19 cellular contexts compared by ENCODE assay signal in the genomic region with DNA sequence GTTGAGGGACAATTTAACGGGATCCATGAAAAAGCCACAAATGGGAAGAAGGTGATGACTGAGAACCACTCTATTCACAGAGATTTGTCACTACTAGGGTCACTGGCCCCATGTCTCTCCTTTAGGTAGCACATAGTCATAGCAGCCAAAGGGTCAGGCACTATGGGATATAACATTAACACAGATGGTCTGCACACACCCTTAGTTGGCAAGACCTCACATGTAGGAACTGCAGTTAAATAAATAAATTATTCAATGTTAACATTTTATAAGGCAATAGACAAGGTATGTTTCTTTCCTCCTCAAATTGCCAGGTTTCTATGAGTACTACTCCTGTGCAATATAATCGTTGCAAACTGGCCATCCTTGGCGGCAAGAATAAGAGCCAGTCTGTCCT. TPM values are rescaled to one million over a fixed set of nuclear protein-coding genes. Genes with fewer than 3 reads are reported as not detected.
DNase-seq lines count a peak whose midpoint lies in the region; ATAC-seq, FAIRE-seq and TF ChIP-seq lines count a peak whose summit lies in the region.
"Had no signal": no experiment of that assay in that cellular context is flagged by ENCODE, and none has a peak within 500 bp of the region (broad histone marks: within the 10 kb centered on the region; RNA-seq: fewer than 3 reads in every experiment).

No MANE protein-coding gene starts in this region.

- H3K27ac Mint-ChIP-seq in naive B cell = peak overlapping the region in 4 of 6 donors; percentile 16 to 88 (median 74)
- H3K27ac Mint-ChIP-seq in activated CD4-positive, alpha-beta T cell treated with anti-CD3 and anti-CD28 coated beads, Interleukin-2, amount 10 ng/mL, durations not matched to agents 24 days and 14 days = no peak overlapping the region

- TF ChIP-seq POLR2A in K562 (conservative IDR thresholded peaks at IDR 0.05) = no peak

- in situ Hi-C loops in K562 (cut with MboI) = loop anchor here (10.0 kb wide), 1 partner anchor 744 kb away; no protein-coding TSS in a partner anchor

- H4K20me1 ChIP-seq in K562 (replicated peaks; ENCODE audit: control insufficient read depth, insufficient read depth, low read length) = no peaks in the 10 kb centered on the region
- H4K20me1 ChIP-seq: BLaER1 had no signal

- H2AFZ ChIP-seq in K562 (ENCODE audit: low read depth, low read length) = no peak overlapping the region
- H2AFZ ChIP-seq in neuronal stem cell (ENCODE audit: low read length) = no peak overlapping the region
- H2AFZ ChIP-seq: GM23248 had no signal

- no peak overlapping the region for H2BK15ac ChIP-seq in neuronal stem cell (ENCODE audit: low read length)

- intact Hi-C loops in K562 (cut with micrococcal nuclease) = no loop called here
- intact Hi-C loops in activated CD4-positive, alpha-beta T cell treated with anti-CD3 and anti-CD28 coated beads, Interleukin-2, amount 10 ng/mL, durations not matched to agents 24 days and 14 days (cut with micrococcal nuclease) = no loop called here

- peaks cover 55 to 77% (median 75%) of the 10 kb centered on the region in 3 donors for H3K4me1 Mint-ChIP-seq in naive B cell
- H3K4me1 Mint-ChIP-seq in activated CD4-positive, alpha-beta T cell treated with anti-CD3 and anti-CD28 coated beads, Interleukin-2, amount 10 ng/mL, durations not matched to agents 24 days and 14 days = peaks cover 2% of the 10 kb centered on the region

- TF ChIP-seq CTCF in K562 (IDR thresholded peaks at IDR 0.05 in 2 of 3, conservative IDR thresholded peaks at IDR 0.05 in 1 of 3; ENCODE audit: insufficient read depth in 2 of 3, low read depth in 1 of 3, low read length in 3 of 3) (no peak), foreskin keratinocyte (conservative IDR thresholded peaks at IDR 0.05) (no peak)

- H2BK12ac ChIP-seq in neuronal stem cell (ENCODE audit: low read length) = no peak overlapping the region

- TF ChIP-seq EP300 in K562 (IDR thresholded peaks at IDR 0.05; ENCODE audit: low read length) = no peak

- DNase-seq in K562 (ENCODE audit: extremely low read depth in 1 of 4, low spot score in 3 of 4) (no peak), foreskin keratinocyte (no peak), naive B cell (no peak), neuronal stem cell (ENCODE audit: low spot score) (no peak), NCI-H748 (lab: John Stamatoyannopoulos, UW; ENCODE audit: unreplicated experiment) (no peak), NCI-H2107 treated with DMSO at 0.1 percent for 48 hours (lab: John Stamatoyannopoulos, UW; ENCODE audit: unreplicated experiment) (no peak)
- no peak for DNase-seq in activated CD4-positive, alpha-beta T cell treated with anti-CD3 and anti-CD28 coated beads, Interleukin-2, amount 10 ng/mL, durations not matched to agents 24 days and 14 days
- DNase-seq: Caco-2; CD8-positive, alpha-beta memory T cell; DMS79; GM23248 had no signal

- no TSS peak for BruUV-seq in K562 (replicated peaks; lab: Mats Ljungman, UMichigan)

- no peak overlapping the region for H3K23ac ChIP-seq in neuronal stem cell (ENCODE audit: low read depth, low read length, poor library complexity)

- no peaks in the 10 kb centered on the region for H3K36me3 ChIP-seq in K562 (ENCODE audit: control insufficient read depth, insufficient read depth, low read length)
- H3K36me3 ChIP-seq in neuronal stem cell (replicated peaks in 1 of 2; ENCODE audit: control insufficient read depth in 2 of 2, insufficient read depth in 2 of 2, low read length in 2 of 2) = peaks cover 0 to 1% of the 10 kb centered on the region in 2 donors
- H3K36me3 ChIP-seq: BLaER1 had no signal

- H3K27me3 ChIP-seq in K562 (ENCODE audit: control insufficient read depth in 2 of 2, insufficient read depth in 2 of 2, low read length in 2 of 2) = 0 out of 5 replicates have a peak, but pooled peaks cover 0 to 3% of the 10 kb centered on the region in 2 experiments
- H3K27me3 ChIP-seq in foreskin keratinocyte = no peaks in the 10 kb centered on the region
- H3K27me3 ChIP-seq in neuronal stem cell (ENCODE audit: control insufficient read depth in 3 of 3, insufficient read depth in 3 of 3, low read depth in 1 of 3, low read length in 3 of 3) = no peaks in the 10 kb centered on the region
- H3K27me3 ChIP-seq: BLaER1 had no signal

- H3K4me2 ChIP-seq in K562 (ENCODE audit: insufficient read depth, low read length) = no peak overlapping the region
- H3K4me2 ChIP-seq in neuronal stem cell (ENCODE audit: insufficient read depth, low read length, poor library complexity, severe bottlenecking) = no peak overlapping the region
- H3K4me2 ChIP-seq: BLaER1 had no signal

- no peak overlapping the region for H2BK5ac ChIP-seq in neuronal stem cell (ENCODE audit: low read length)

- H3K4me3 ChIP-seq in K562 = no peak overlapping the region
- H3K4me3 ChIP-seq in neuronal stem cell (ENCODE audit: low read length in 2 of 2) = no peak overlapping the region
- H3K4me3 ChIP-seq: BLaER1, GM12878, GM23248 had no signal

- no peak overlapping the region for H3K9ac ChIP-seq in K562 (ENCODE audit: insufficient read depth in 1 of 2, low read depth in 2 of 2, low read length in 2 of 2)
- no peak overlapping the region for H3K9ac ChIP-seq in neuronal stem cell (ENCODE audit: low read depth, low read length, poor library complexity)
- H3K9ac ChIP-seq: BLaER1, GM23248 had no signal

- H3K9me1 ChIP-seq in K562 (ENCODE audit: control insufficient read depth, insufficient read depth, low read length) = no peaks in the 10 kb centered on the region

- no peak overlapping the region for H2BK120ac ChIP-seq in neuronal stem cell (ENCODE audit: low read depth, low read length)

- CTCF ChIA-PET in K562 (lab: Yijun Ruan, JAX; ENCODE audit: low intra/inter-chr PET ratio) = no interaction called here

- no peak overlapping the region for H3K4ac ChIP-seq in neuronal stem cell (ENCODE audit: low read length)

- no peak for ATAC-seq in K562
- peak; percentile 23 for ATAC-seq in foreskin keratinocyte
- ATAC-seq in naive B cell (ENCODE audit: low read depth in 2 of 2) = peak in 1 of 2 donors; percentile 17
- ATAC-seq: GM12878, HCT116, HepG2 had no signal

- H3K9me3 Mint-ChIP-seq in naive B cell = no peaks in the 10 kb centered on the region
- no peaks in the 10 kb centered on the region for H3K9me3 Mint-ChIP-seq in activated CD4-positive, alpha-beta T cell treated with anti-CD3 and anti-CD28 coated beads, Interleukin-2, amount 10 ng/mL, durations not matched to agents 24 days and 14 days
- H3K9me3 Mint-ChIP-seq: CD8-positive, alpha-beta memory T cell had no signal

- H3K4me1 ChIP-seq in K562 (replicated peaks in 1 of 2; ENCODE audit: control insufficient read depth in 2 of 2, insufficient read depth in 2 of 2, low read length in 2 of 2) (no peaks in the 10 kb centered on the region), foreskin keratinocyte (no peaks in the 10 kb centered on the region), neuronal stem cell (ENCODE audit: control insufficient read depth in 2 of 2, insufficient read depth in 1 of 2, low read depth in 1 of 2, low read length in 2 of 2) (peaks cover 0 to 9% of the 10 kb centered on the region in 2 donors)
- H3K4me1 ChIP-seq: BLaER1 had no signal

- FAIRE-seq in K562 (lab: Jason Lieb, UNC) = peak; percentile 6
- FAIRE-seq: GM12878, GM18507, H54, HepG2, HTR-8/SVneo had no signal

- no peak overlapping the region for H4K91ac ChIP-seq in neuronal stem cell (ENCODE audit: low read depth, low read length, poor library complexity)

- no peak overlapping the region for H3K14ac ChIP-seq in neuronal stem cell (ENCODE audit: low read length)

- H3K79me1 ChIP-seq in neuronal stem cell (ENCODE audit: low read depth, low read length) = no peaks in the 10 kb centered on the region

- WGBS in K562 (ENCODE audit: insufficient coverage, low coverage, missing lambda C conversion rate) = 18% methylated on average over 3 of the region's 3 CpGs
- no CpG with 5 or more reads among the region's 3 CpGs for WGBS in neuronal stem cell (ENCODE audit: extremely low coverage in 2 of 2, insufficient read length in 2 of 2, insufficient replicate concordance in 1 of 2), 2 donors

- POLR2A ChIA-PET in K562 (lab: Yijun Ruan, JAX) = no interaction called here

- H3K27ac ChIP-seq in K562 (ENCODE audit: extremely low read depth, low read depth, low read length) (no peak overlapping the region), foreskin keratinocyte (no peak overlapping the region), neuronal stem cell (replicated peaks; ENCODE audit: low read length) (no peak overlapping the region)
- H3K27ac ChIP-seq: BLaER1, GM23248 had no signal

- H3K9me3 ChIP-seq in K562 (replicated peaks; ENCODE audit: control insufficient read depth, insufficient read depth, low read depth, low read length) (no peaks in the 10 kb centered on the region), neuronal stem cell (replicated peaks in 1 of 2; ENCODE audit: control insufficient read depth in 2 of 2, insufficient read depth in 1 of 2, low read depth in 1 of 2, low read length in 2 of 2) (no peaks in the 10 kb centered on the region)
- H3K9me3 ChIP-seq: BLaER1, Caco-2 had no signal

- TF ChIP-seq RAD21 in K562 (CRISPR knock-in tag; conservative IDR thresholded peaks at IDR 0.05 in 1 of 2, IDR thresholded peaks at IDR 0.05 in 1 of 2) = no peak

- H4K8ac ChIP-seq in neuronal stem cell (ENCODE audit: low read depth, low read length) = no peak overlapping the region

- peak overlapping the region in 2 of 8 donors; percentile 20 to 35 for H3K4me3 Mint-ChIP-seq in naive B cell
- H3K4me3 Mint-ChIP-seq in activated CD4-positive, alpha-beta T cell treated with anti-CD3 and anti-CD28 coated beads, Interleukin-2, amount 10 ng/mL, durations not matched to agents 24 days and 14 days = no peak overlapping the region

- peaks cover 15 to 20% of the 10 kb centered on the region in 2 donors for H3K36me3 Mint-ChIP-seq in naive B cell
- peaks cover 14% of the 10 kb centered on the region for H3K36me3 Mint-ChIP-seq in activated CD4-positive, alpha-beta T cell treated with anti-CD3 and anti-CD28 coated beads, Interleukin-2, amount 10 ng/mL, durations not matched to agents 24 days and 14 days (ENCODE audit: low read depth)

- no peaks in the 10 kb centered on the region for H3K27me3 Mint-ChIP-seq in naive B cell
- H3K27me3 Mint-ChIP-seq in activated CD4-positive, alpha-beta T cell treated with anti-CD3 and anti-CD28 coated beads, Interleukin-2, amount 10 ng/mL, durations not matched to agents 24 days and 14 days = no peaks in the 10 kb centered on the region
- H3K27me3 Mint-ChIP-seq: CD8-positive, alpha-beta memory T cell had no signal

- H3K79me2 ChIP-seq in K562 (ENCODE audit: control insufficient read depth, insufficient read depth, low read length) = no peaks in the 10 kb centered on the region

- no peak overlapping the region for H3K18ac ChIP-seq in neuronal stem cell (ENCODE audit: low read length)

- H2AK5ac ChIP-seq in neuronal stem cell (ENCODE audit: low read depth, low read length) = no peak overlapping the region

RNA-seq across cellular contexts. Expression of gene RASGEF1B, which starts 10.9 kb away (rescaled TPM):
- total RNA-seq in K562 (2011; cell fraction: chromatin; rRNA removed; ENCODE audit: low replicate concordance) = 0.84 and 1.1 TPM in 2 replicates
- total RNA-seq in K562 (2011; cell fraction: nucleolus; rRNA removed) = 0.50 and 1.1 TPM in 2 replicates
- 1.0 and 1.6 TPM in 2 replicates for total RNA-seq in K562 (2011; cell fraction: nucleoplasm; rRNA removed)
- total RNA-seq in K562 (2014; rRNA removed) (0.08 and 0.23 TPM in 2 replicates), K562 (2014; rRNA removed; fragmentation: Illumina TruSeq; extraction: Trizol) (0.15 and 0.38 TPM in 2 replicates), K562 (2015; rRNA removed; fragmentation: Illumina TruSeq; extraction: Trizol) (0.33 and 0.41 TPM in 2 replicates), K562 (2021) (0.35 and 0.42 TPM in 2 replicates), foreskin keratinocyte (0.56 and 0.65 TPM in 2 replicates)
- polyA plus RNA-seq in K562 (2011; rRNA removed) (0.57 and 0.76 TPM in 2 replicates), K562 (2014; fragmentation: Illumina TruSeq; extraction: Trizol) (0.10 and 0.22 TPM in 2 replicates), K562 (2014; fragmentation: Nextera tagmentation; extraction: Ambion mirVana) (under 1 TPM; 0.04 to 0.20 TPM), K562 (2014; rRNA removed) (0.12 and 0.35 TPM in 2 replicates), foreskin keratinocyte (0.10 and 0.26 TPM in 2 replicates), naive B cell (ENCODE audit: low read depth in 6 of 6) (10 to 100 TPM; 43.9 to 75.9 (median 50.0) TPM)
- 0.19 and 0.72 TPM in 2 replicates for polyA plus RNA-seq in K562 (2011; cell fraction: cytosol; rRNA removed)
- 1.2 and 1.7 TPM in 2 replicates for polyA plus RNA-seq in K562 (2011; cell fraction: nucleus; rRNA removed)
- 0.26 and 0.27 TPM in 2 replicates for polyA plus RNA-seq in K562 (2012)
- polyA minus RNA-seq in K562 (2011; rRNA and poly(A)+ RNA removed) = 1.9 and 4.0 TPM in 2 replicates
- polyA minus RNA-seq in K562 (2011; cell fraction: cytosol; rRNA and poly(A)+ RNA removed) = 1.3 and 1.7 TPM in 2 replicates
- 1.9 and 4.8 TPM in 2 replicates for polyA minus RNA-seq in K562 (2011; cell fraction: nucleus; rRNA and poly(A)+ RNA removed)
- 3.9 and 5.5 TPM in 2 replicates for total RNA-seq in activated CD4-positive, alpha-beta T cell treated with anti-CD3 and anti-CD28 coated beads, Interleukin-2, amount 10 ng/mL, durations not matched to agents 24 days and 14 days
- polyA plus RNA-seq in neuronal stem cell (2013, experiment 1 of 2) = 3.7 TPM
- 3.7 TPM for polyA plus RNA-seq in neuronal stem cell (2013, experiment 2 of 2)
- total RNA-seq: G401, GM23248 had no signal
